Comparison of ENCODE assay signal across 8 cellular contexts in genomic region chr4:41935652-41936021, GRCh38. TPM values are rescaled to one million over a fixed set of nuclear protein-coding genes. Genes with fewer than 3 reads are reported as not detected.
DNase-seq lines count a peak whose midpoint lies in the region; ATAC-seq and TF ChIP-seq lines count a peak whose summit lies in the region.

No MANE protein-coding gene starts in this region.

- H3K9me3 ChIP-seq in hepatocyte (ENCODE audit: low read depth) = no peaks in the 10 kb centered on the region

- peak overlapping the region; percentile 95 for H3K27ac ChIP-seq in C4-2B
- H3K27ac ChIP-seq in hepatocyte = peak overlapping the region; percentile 97

- H3K4me1 ChIP-seq in hepatocyte (ENCODE audit: insufficient read depth) = peaks cover 17% of the 10 kb centered on the region

- peak; percentile 26 for DNase-seq in activated naive CD4-positive, alpha-beta T cell treated with anti-CD3 and anti-CD28 coated beads, Interleukin-2, amount 10 ng/mL, durations not matched to agents 7 days and 5 days
- DNase-seq in hepatocyte (ENCODE audit: low spot score) (peak; percentile 61), A172 (ENCODE audit: low spot score) (no peak), GM19240 (ENCODE audit: insufficient read length, low spot score) (no peak)
- peak in 2 of 3 donors; percentile 6 to 18 for DNase-seq in stimulated activated CD4-positive, alpha-beta T cell treated with anti-CD3 and anti-CD28 coated beads, Interleukin-12 subunit alpha, Interleukin-12 subunit beta, amount 100 ng/mL, for 48 hours (ENCODE audit: low read depth in 2 of 3, low spot score in 1 of 3)

- no peaks in the 10 kb centered on the region for H3K9me3 Mint-ChIP-seq in IgD-negative memory B cell
- no peaks in the 10 kb centered on the region for H3K9me3 Mint-ChIP-seq in activated naive CD4-positive, alpha-beta T cell treated with anti-CD3 and anti-CD28 coated beads, Interleukin-2, amount 10 ng/mL, durations not matched to agents 7 days and 5 days

- H3K27ac Mint-ChIP-seq in IgD-negative memory B cell = peak overlapping the region; percentile 3 to 76 (median 47)
- peak overlapping the region; percentile 85 for H3K27ac Mint-ChIP-seq in activated naive CD4-positive, alpha-beta T cell treated with anti-CD3 and anti-CD28 coated beads, Interleukin-2, amount 10 ng/mL, durations not matched to agents 7 days and 5 days

- peaks cover 50% of the 10 kb centered on the region for H3K79me2 ChIP-seq in hepatocyte

- CTCF ChIA-PET in activated naive CD4-positive, alpha-beta T cell treated with anti-CD3 and anti-CD28 coated beads, Interleukin-2, amount 10 ng/mL, durations not matched to agents 7 days and 5 days (lab: Charles Lee) = interaction anchor here (0.6 kb wide), 1 partner anchor 301 kb away, joined by 3 read pairs; no protein-coding TSS in a partner anchor

- H3K27me3 Mint-ChIP-seq in IgD-negative memory B cell = no peaks in the 10 kb centered on the region
- no peaks in the 10 kb centered on the region for H3K27me3 Mint-ChIP-seq in activated naive CD4-positive, alpha-beta T cell treated with anti-CD3 and anti-CD28 coated beads, Interleukin-2, amount 10 ng/mL, durations not matched to agents 7 days and 5 days

- peak overlapping the region; percentile 82 for H3K4me2 ChIP-seq in hepatocyte

- no peaks in the 10 kb centered on the region for H3K9me2 ChIP-seq in hepatocyte (replicated peaks; ENCODE audit: insufficient read depth)

- peak overlapping the region; percentile 72 for H2AFZ ChIP-seq in hepatocyte

- peaks cover 20% of the 10 kb centered on the region for H4K20me1 ChIP-seq in hepatocyte (ENCODE audit: insufficient read depth, poor library complexity, severe bottlenecking)

- peak overlapping the region; percentile 34 for H3K4me3 ChIP-seq in hepatocyte

- no peaks in the 10 kb centered on the region for H3K27me3 ChIP-seq in hepatocyte

- H3K4me1 Mint-ChIP-seq in IgD-negative memory B cell = peaks cover 24 to 36% (median 27%) of the 10 kb centered on the region in 3 donors
- H3K4me1 Mint-ChIP-seq in activated naive CD4-positive, alpha-beta T cell treated with anti-CD3 and anti-CD28 coated beads, Interleukin-2, amount 10 ng/mL, durations not matched to agents 7 days and 5 days = peaks cover 42% of the 10 kb centered on the region

- under 1% methylated on average over 12 of the region's 12 CpGs for WGBS in hepatocyte (ENCODE audit: low lambda C conversion rate, missing lambda C conversion rate)

- peak overlapping the region; percentile 89 to 99 (median 96) for H3K4me3 Mint-ChIP-seq in IgD-negative memory B cell
- H3K4me3 Mint-ChIP-seq in activated naive CD4-positive, alpha-beta T cell treated with anti-CD3 and anti-CD28 coated beads, Interleukin-2, amount 10 ng/mL, durations not matched to agents 7 days and 5 days = peak overlapping the region; percentile 94

- ATAC-seq in GM19397 (IDR thresholded peaks at IDR 0.05; ENCODE audit: unreplicated experiment) = peak; percentile 13

- TF ChIP-seq CTCF in C4-2B (conservative IDR thresholded peaks at IDR 0.05) (no peak), hepatocyte (IDR thresholded peaks at IDR 0.05; ENCODE audit: poor library complexity) (no peak)

- peaks cover 1% of the 10 kb centered on the region for H3K36me3 Mint-ChIP-seq in IgD-negative memory B cell
- peaks cover 12% of the 10 kb centered on the region for H3K36me3 Mint-ChIP-seq in activated naive CD4-positive, alpha-beta T cell treated with anti-CD3 and anti-CD28 coated beads, Interleukin-2, amount 10 ng/mL, durations not matched to agents 7 days and 5 days

- H3K36me3 ChIP-seq in hepatocyte (replicated peaks; ENCODE audit: insufficient read depth, low read depth) = no peaks in the 10 kb centered on the region

RNA-seq across cellular contexts. Expression of gene TMEM33, which starts 0.4 kb away (rescaled TPM):
- polyA plus RNA-seq in IgD-negative memory B cell (19.9 TPM), hepatocyte (27.8 and 38.3 TPM in 2 replicates)
- 77.6 and 83.9 TPM in 2 replicates for total RNA-seq in hepatocyte
- 60.4 and 73.4 TPM in 2 replicates for total RNA-seq in A172 (2014; rRNA removed; shearing (Covaris generic))

RNA-seq across cellular contexts. Expression of gene DCAF4L1, which starts 45.9 kb away (rescaled TPM):
- polyA plus RNA-seq in IgD-negative memory B cell = not detected
- total RNA-seq in hepatocyte = 0.04 and 0.10 TPM in 2 replicates
- not detected in 2 replicates for polyA plus RNA-seq in hepatocyte
- not detected in 2 replicates for total RNA-seq in A172 (2014; rRNA removed; shearing (Covaris generic))

RNA-seq across cellular contexts. Expression of gene SLC30A9, which starts 54.7 kb away (rescaled TPM):
- polyA plus RNA-seq in IgD-negative memory B cell (36.4 TPM), hepatocyte (35.5 and 41.3 TPM in 2 replicates)
- total RNA-seq in hepatocyte = 50.9 and 58.6 TPM in 2 replicates
- 96.8 and 105 TPM in 2 replicates for total RNA-seq in A172 (2014; rRNA removed; shearing (Covaris generic))

Comparison
In these comparisons a context has a peak if more than half of its experiments do, and no peak if none do; other contexts are left out.
1. DNase-seq: peak in activated naive CD4-positive, alpha-beta T cell treated with anti-CD3 and anti-CD28 coated beads, Interleukin-2, amount 10 ng/mL, durations not matched to agents 7 days and 5 days (single experiment), hepatocyte (single experiment) and stimulated activated CD4-positive, alpha-beta T cell treated with anti-CD3 and anti-CD28 coated beads, Interleukin-12 subunit alpha, Interleukin-12 subunit beta, amount 100 ng/mL, for 48 hours (2 of 3); none in A172 (single experiment) and GM19240 (single experiment).